ENCODE assay signal across 2 cellular contexts in the genomic region with DNA sequence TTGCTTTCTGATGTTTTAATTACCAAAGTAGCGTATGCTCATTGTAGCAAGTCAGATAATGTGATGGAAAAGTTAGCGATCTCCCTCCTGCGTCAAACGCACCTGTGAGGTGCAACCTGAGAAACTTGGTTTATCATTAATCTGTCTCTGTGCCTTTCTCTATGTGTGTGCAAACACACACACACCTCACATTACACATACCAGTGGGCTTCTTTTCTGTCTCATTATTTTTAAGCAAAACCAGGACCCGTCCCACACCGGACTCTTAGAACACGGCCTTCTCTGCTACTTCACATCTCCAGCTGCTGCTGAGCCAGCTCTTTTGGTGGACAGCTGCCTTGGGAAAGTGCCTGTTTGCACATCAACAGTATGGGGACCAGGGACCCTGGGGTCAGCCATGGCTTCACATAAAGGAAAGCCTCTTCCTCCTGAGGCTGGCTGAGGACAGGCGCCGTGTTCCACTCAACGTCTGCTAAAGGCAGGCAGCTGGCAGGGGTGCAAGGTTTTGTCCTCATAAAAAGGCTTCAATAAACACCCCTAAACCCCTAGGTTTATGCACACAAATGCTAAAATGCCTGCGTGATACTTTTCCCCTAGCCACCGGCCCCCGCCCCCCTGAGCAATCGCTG.
A peak's percentile ranks its signal among the peaks of the same experiment; 100 is the strongest.
TF ChIP-seq lines count a peak whose summit lies in the region.

No MANE protein-coding gene starts in this region.

TF ChIP-seq in A549, 52 proteins besides CTCF, POLR2A, EP300 and RAD21:
- TF ChIP-seq KDM1A (IDR thresholded peaks at IDR 0.05; ENCODE audit: low read depth) (no peak), NR3C1 (IDR thresholded peaks at IDR 0.05) (no peak), EHMT2 (IDR thresholded peaks at IDR 0.05; ENCODE audit: low read depth) (no peak), PHF8 (IDR thresholded peaks at IDR 0.05; ENCODE audit: borderline replicate concordance, low read depth) (no peak), MAFK (IDR thresholded peaks at IDR 0.05; ENCODE audit: partially characterized antibody) (peak; percentile 13), BHLHE40 (IDR thresholded peaks at IDR 0.05; ENCODE audit: low read depth, low read length) (no peak)

TF ChIP-seq in H1, 55 proteins besides CTCF, POLR2A, EP300 and RAD21:
- TF ChIP-seq RXRA (IDR thresholded peaks at IDR 0.05; ENCODE audit: insufficient read depth, low read depth, low read length) (no peak), TAF7 (optimal IDR thresholded peaks at IDR 0.05; ENCODE audit: borderline replicate concordance, low read depth, low read length) (no peak), CHD1 (IDR thresholded peaks at IDR 0.05; ENCODE audit: low read depth, low read length) (no peak), CBX8 (IDR thresholded peaks at IDR 0.05; ENCODE audit: borderline replicate concordance, low read depth, low read length) (no peak), KDM1A (IDR thresholded peaks at IDR 0.05; ENCODE audit: borderline replicate concordance, low read length) (no peak), EGR1 (IDR thresholded peaks at IDR 0.05; ENCODE audit: borderline replicate concordance, low read depth, low read length) (no peak), NRF1 (IDR thresholded peaks at IDR 0.05; ENCODE audit: low read depth, low read length) (no peak), SP2 (IDR thresholded peaks at IDR 0.05; ENCODE audit: low read length) (no peak), BACH1 (IDR thresholded peaks at IDR 0.05; ENCODE audit: low read length) (no peak), SUZ12 (IDR thresholded peaks at IDR 0.05; ENCODE audit: low read length) (no peak)
